In the genomic region with DNA sequence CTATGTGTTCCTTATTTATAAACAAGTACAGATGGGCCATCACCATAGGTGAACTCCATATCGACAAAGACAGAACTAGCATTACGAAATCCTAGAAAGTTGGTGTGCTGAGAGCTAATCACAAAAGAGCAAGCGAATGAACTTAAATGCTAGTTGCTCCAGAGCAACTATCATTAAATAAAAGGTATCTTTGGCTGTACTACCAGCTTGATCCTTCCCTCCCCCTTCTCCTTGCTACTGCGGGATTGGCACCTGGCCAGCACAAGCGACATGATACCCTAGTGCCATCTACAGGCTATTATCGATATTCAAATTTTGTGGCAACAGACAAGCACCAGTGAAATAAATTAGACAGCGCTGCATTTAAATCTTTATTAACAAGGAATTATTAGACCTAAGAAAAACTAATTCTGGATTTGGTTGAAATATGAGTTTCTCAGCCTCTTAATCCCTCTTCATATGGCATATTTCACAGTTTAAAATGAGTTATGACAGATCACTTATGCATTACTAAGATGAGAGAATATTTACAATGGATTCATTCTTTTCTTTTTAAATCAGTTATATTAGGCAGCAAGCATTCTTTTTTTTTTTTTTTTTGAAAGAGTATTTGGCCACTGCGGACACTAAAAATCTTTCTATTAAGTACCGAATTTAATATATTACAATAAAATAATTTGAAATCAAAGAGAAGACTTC, we compare ENCODE assay signal across 8 cellular contexts. TPM values are rescaled to one million over a fixed set of nuclear protein-coding genes. Genes with fewer than 3 reads are reported as not detected.
DNase-seq lines count a peak whose midpoint lies in the region; ATAC-seq and TF ChIP-seq lines count a peak whose summit lies in the region.

No MANE protein-coding gene starts in this region.

- peak overlapping the region; percentile 72 for H3K4me2 ChIP-seq in PC-3 (ENCODE audit: low read length)

- no peaks in the 10 kb centered on the region for H3K36me3 ChIP-seq in PC-3 (ENCODE audit: low read depth, low read length)

- no peaks in the 10 kb centered on the region for H3F3A ChIP-seq in PC-3 (ENCODE audit: low read length, unreplicated experiment)

- H3K27ac ChIP-seq in PC-3 (ENCODE audit: low read length): peak overlapping the region; percentile 58

- no peaks in the 10 kb centered on the region for H3K79me2 ChIP-seq in PC-3 (ENCODE audit: low read length)

- H3K9me2 ChIP-seq in PC-3 (replicated peaks; ENCODE audit: low read length): no peaks in the 10 kb centered on the region

- no peaks in the 10 kb centered on the region for H3K27me3 ChIP-seq in PC-3 (ENCODE audit: low read length)

- peak; percentile 58 for ATAC-seq in GM21367 (IDR thresholded peaks at IDR 0.05; ENCODE audit: unreplicated experiment)
- ATAC-seq in PC-3: peak; percentile 66
- no peak for ATAC-seq in HG02840 (IDR thresholded peaks at IDR 0.05; ENCODE audit: low FRiP score, unreplicated experiment)

- H2AFZ ChIP-seq in PC-3 (ENCODE audit: low read length): no peak overlapping the region; the same call in 1 of the 2 replicates

- POLR2A ChIA-PET in PC-3 (lab: Charles Lee; ENCODE audit: unreplicated experiment): interaction anchor here (0.7 kb wide), 1 partner anchor 624 kb away, joined by 5 read pairs; no protein-coding TSS in a partner anchor

- peaks cover 13% of the 10 kb centered on the region for H3K4me1 ChIP-seq in PC-3 (ENCODE audit: insufficient read depth, low read length)

- no peaks in the 10 kb centered on the region for H4K20me1 ChIP-seq in PC-3 (ENCODE audit: low read length)

- TF ChIP-seq CTCF in PC-3 (conservative IDR thresholded peaks at IDR 0.05; ENCODE audit: low read depth, low read length): peak; percentile 69

- CTCF ChIA-PET in PC-3 (lab: Charles Lee): interaction anchor here (0.6 kb wide), 2 partner anchors 389 to 581 kb away, joined by 3 read pairs; no protein-coding TSS in a partner anchor

- intact Hi-C loops in PC-3 (cut with micrococcal nuclease) (loop anchor here (1.0 to 10.0 kb wide), 5 partner anchors 107 to 1568 kb away; no protein-coding TSS in a partner anchor), head of caudate nucleus (cut with DNase I) (loop anchor here (10.0 kb wide), 4 partner anchors 79 to 539 kb away; no protein-coding TSS in a partner anchor)

- DNase-seq in COLO829 (ENCODE audit: low spot score): peak; percentile 61
- peak; percentile 73 for DNase-seq in KBM-7
- DNase-seq in PC-3: peak; percentile 69
- peak; percentile 36 for DNase-seq in activated naive CD4-positive, alpha-beta T cell treated with anti-CD3 and anti-CD28 coated beads, Interleukin-2, amount 50 U/mL, for 16 hours
- DNase-seq in head of caudate nucleus: peak; percentile 70 to 95 (median 86)
- peak; percentile 94 for DNase-seq in pons (ENCODE audit: low spot score)

- in situ Hi-C loops in KBM-7 (cut with MboI; ENCODE audit: low pct_unique_long_range_greater_than_20kb, low sequenced_read_pairs): no loop called here

- peak overlapping the region; percentile 54 for H3K4me3 ChIP-seq in PC-3 (ENCODE audit: low read length)

- no peak overlapping the region for H3K9ac ChIP-seq in PC-3 (ENCODE audit: low read length)

- BruUV-seq in PC-3 (replicated peaks; lab: Mats Ljungman, UMichigan): no TSS peak

- no peaks in the 10 kb centered on the region for H3K9me3 ChIP-seq in PC-3 (ENCODE audit: low read length)

RNA-seq across cellular contexts. Expression of a gene that starts 5.8 kb away (rescaled TPM):
- 0.63 and 0.98 TPM in 2 replicates for total RNA-seq in PC-3 (2014; rRNA removed)

Comparison
In these comparisons a context has a peak if more than half of its experiments do, and no peak if none do; other contexts are left out.
1. DNase-seq: peak in every context shown above with its lines; median percentile 94 in pons; 86 in head of caudate nucleus; 73 in KBM-7; 69 in PC-3; 61 in COLO829; 36 in activated naive CD4-positive, alpha-beta T cell treated with anti-CD3 and anti-CD28 coated beads, Interleukin-2, amount 50 U/mL, for 16 hours.